In genomic region chr22:37169412-37169811, GRCh38 we compare ENCODE assay signal across 32 cellular contexts. TPM values are rescaled to one million over a fixed set of nuclear protein-coding genes. Genes with fewer than 3 reads are reported as not detected.
A peak's percentile ranks its signal among the peaks of the same experiment; 100 is the strongest.
DNase-seq lines count a peak whose midpoint lies in the region; ATAC-seq, FAIRE-seq and TF ChIP-seq lines count a peak whose summit lies in the region.
"Had no signal": no experiment of that assay in that cellular context is flagged by ENCODE, and none has a peak within 500 bp of the region (broad histone marks: within the 10 kb centered on the region; RNA-seq: fewer than 3 reads in every experiment).

No MANE protein-coding gene starts in this region.

- no peaks in the 10 kb centered on the region for H4K20me1 ChIP-seq in HepG2 (ENCODE audit: insufficient read depth, low read length)

- no peak overlapping the region for H2AFZ ChIP-seq in HepG2 (ENCODE audit: low read length)

- no peak overlapping the region for H3K4me3 Mint-ChIP-seq in activated CD4-positive, alpha-beta T cell treated with anti-CD3 and anti-CD28 coated beads for 36 hours
- H3K4me3 Mint-ChIP-seq in immature natural killer cell, result peak overlapping the region in 4 of 5 donors; percentile 88 to 97 (median 90)
- H3K4me3 Mint-ChIP-seq: B cell had no signal

- H3K4me3 ChIP-seq in right lobe of liver (no peak overlapping the region), HepG2 (replicated peaks in 1 of 3; ENCODE audit: insufficient read depth in 1 of 3, low read depth in 2 of 3, low read length in 3 of 3) (no peak overlapping the region), aorta (ENCODE audit: low read length in 2 of 2) (no peak overlapping the region), gastrocnemius medialis (no peak overlapping the region)
- H3K4me3 ChIP-seq: ascending aorta, Peyer's patch, stomach, upper lobe of left lung had no signal

- H3K36me3 ChIP-seq in right lobe of liver (no peaks in the 10 kb centered on the region), HepG2 (replicated peaks in 1 of 2; ENCODE audit: control insufficient read depth in 1 of 2, insufficient read depth in 2 of 2, low read length in 2 of 2) (no peaks in the 10 kb centered on the region), aorta (ENCODE audit: control insufficient read depth in 1 of 2, insufficient read depth in 2 of 2, low read length in 1 of 2) (no peaks in the 10 kb centered on the region), gastrocnemius medialis (no peaks in the 10 kb centered on the region)
- H3K36me3 ChIP-seq: ascending aorta, Peyer's patch, stomach, upper lobe of left lung had no signal

- no peak for TF ChIP-seq EP300 in HepG2 (IDR thresholded peaks at IDR 0.05; ENCODE audit: low read depth in 2 of 2, low read length in 2 of 2)
- no peak for TF ChIP-seq EP300 in HepG2 (CRISPR knock-in tag; IDR thresholded peaks at IDR 0.05; ENCODE audit: borderline replicate concordance)

- WGBS in right lobe of liver (ENCODE audit: insufficient coverage, low coverage, low lambda C conversion rate, missing lambda C conversion rate), result 80% methylated on average over 6 of the region's 8 CpGs
- 60% methylated on average over 8 of the region's 8 CpGs for WGBS in HepG2 (ENCODE audit: low lambda C conversion rate)
- WGBS in aorta, 2 donors, result 90 to 93% methylated on average over 8 of the region's 8 CpGs

- TF ChIP-seq POLR2A in right lobe of liver (IDR thresholded peaks at IDR 0.05) (no peak), HepG2 (IDR thresholded peaks at IDR 0.05; ENCODE audit: insufficient read depth in 1 of 2, low read depth in 2 of 2, low read length in 2 of 2) (no peak), gastrocnemius medialis (IDR thresholded peaks at IDR 0.05) (no peak)

- no peak overlapping the region for H3K9ac ChIP-seq in HepG2 (ENCODE audit: insufficient read depth, low read depth, low read length)

- H3K27ac ChIP-seq in right lobe of liver, result no peak overlapping the region
- H3K27ac ChIP-seq in HepG2 (ENCODE audit: extremely low read length, insufficient read depth, low read length), result no peak overlapping the region
- H3K27ac ChIP-seq in aorta (ENCODE audit: low read depth in 1 of 2, low read length in 2 of 2), result no peak overlapping the region
- H3K27ac ChIP-seq in gastrocnemius medialis, result no peak overlapping the region
- H3K27ac ChIP-seq: ascending aorta, Peyer's patch, upper lobe of left lung, VCaP had no signal

- no peak for TF ChIP-seq CTCF in right lobe of liver (IDR thresholded peaks at IDR 0.05)
- no peak for TF ChIP-seq CTCF in HepG2 (CRISPR knock-in tag; IDR thresholded peaks at IDR 0.05)
- TF ChIP-seq CTCF in gastrocnemius medialis (IDR thresholded peaks at IDR 0.05 in 4 of 5, conservative IDR thresholded peaks at IDR 0.05 in 1 of 5), result no peak

- H3K9me3 ChIP-seq in right lobe of liver, result no peaks in the 10 kb centered on the region
- H3K9me3 ChIP-seq in HepG2 (ENCODE audit: low read length), result no peaks in the 10 kb centered on the region
- H3K9me3 ChIP-seq in aorta (ENCODE audit: control insufficient read depth, low read length), result no peaks in the 10 kb centered on the region
- no peaks in the 10 kb centered on the region for H3K9me3 ChIP-seq in gastrocnemius medialis
- H3K9me3 ChIP-seq: ascending aorta, Peyer's patch, stomach, upper lobe of left lung had no signal

- intact Hi-C loops in activated CD4-positive, alpha-beta T cell treated with anti-CD3 and anti-CD28 coated beads for 36 hours (cut with DNase I, micrococcal nuclease), result no loop called here
- intact Hi-C loops in right lobe of liver (cut with DNase I) (no loop called here), HepG2 (cut with micrococcal nuclease; ENCODE audit: unreplicated experiment) (no loop called here), aorta (cut with DNase I) (no loop called here), gastrocnemius medialis (cut with DNase I; ENCODE audit: low total_unique reads) (no loop called here)

- no peak overlapping the region for H3K27ac Mint-ChIP-seq in activated CD4-positive, alpha-beta T cell treated with anti-CD3 and anti-CD28 coated beads for 36 hours
- H3K27ac Mint-ChIP-seq in immature natural killer cell, result peak overlapping the region; percentile 82 to 99 (median 95)
- H3K27ac Mint-ChIP-seq: B cell had no signal

- H3K4me1 ChIP-seq in right lobe of liver (peaks cover 0 to 17% (median 8%) of the 10 kb centered on the region in 4 donors), HepG2 (ENCODE audit: insufficient read depth, low read length) (peaks cover 29% of the 10 kb centered on the region), aorta (ENCODE audit: control insufficient read depth in 1 of 2, insufficient read depth in 2 of 2, low read length in 2 of 2) (no peaks in the 10 kb centered on the region), gastrocnemius medialis (peaks cover 4 to 8% of the 10 kb centered on the region in 2 donors)

- no peak overlapping the region for H3K4me2 ChIP-seq in HepG2 (ENCODE audit: low read depth, low read length)

- no peaks in the 10 kb centered on the region for H3K27me3 Mint-ChIP-seq in activated CD4-positive, alpha-beta T cell treated with anti-CD3 and anti-CD28 coated beads for 36 hours
- peaks cover 6 to 13% (median 8%) of the 10 kb centered on the region in 3 donors for H3K27me3 Mint-ChIP-seq in immature natural killer cell (ENCODE audit: low read depth in 3 of 3)

- POLR2A ChIA-PET in activated CD4-positive, alpha-beta T cell treated with anti-CD3 and anti-CD28 coated beads for 36 hours (lab: Charles Lee), result no interaction called here
- POLR2A ChIA-PET in HepG2 (lab: Yijun Ruan, JAX), result no interaction called here

- BruUV-seq in HepG2 (replicated peaks; lab: Mats Ljungman, UMichigan), result no TSS peak

- peak; percentile 2 for DNase-seq in activated CD4-positive, alpha-beta T cell treated with anti-CD3 and anti-CD28 coated beads for 36 hours
- no peak for DNase-seq in activated CD4-positive, alpha-beta T cell treated with anti-CD3 and anti-CD28 coated beads for 48 hours
- peak in 2 of 3 donors; percentile 15 to 36 for DNase-seq in right lobe of liver
- no peak for DNase-seq in HepG2 (ENCODE audit: low spot score)
- no peak for DNase-seq in immature natural killer cell
- DNase-seq in aorta, result peak; percentile 22 to 46
- DNase-seq in gastrocnemius medialis, result no peak
- DNase-seq: activated gamma-delta T cell treated with Interleukin-2 at 50 U/mL for 16 hours; erythroblast; foreskin fibroblast; KG1; mammary epithelial cell; NCI-H146; NCI-H2171; NCI-H524 treated with DMSO at 0.1 percent for 48 hours; occipital lobe; retina; stimulated activated CD4-positive, alpha-beta T cell treated with anti-CD3 and anti-CD28 coated beads, Interleukin-4, amount 100 ng/mL, for 4 hours; stomach; T-helper 2 cell had no signal

- H3K36me3 Mint-ChIP-seq in activated CD4-positive, alpha-beta T cell treated with anti-CD3 and anti-CD28 coated beads for 36 hours (ENCODE audit: low read depth), result no peaks in the 10 kb centered on the region
- H3K36me3 Mint-ChIP-seq in immature natural killer cell, result peaks cover 5 to 14% (median 6%) of the 10 kb centered on the region in 3 donors

- no peaks in the 10 kb centered on the region for H3K9me3 Mint-ChIP-seq in activated CD4-positive, alpha-beta T cell treated with anti-CD3 and anti-CD28 coated beads for 36 hours (ENCODE audit: low read depth)
- H3K9me3 Mint-ChIP-seq in immature natural killer cell, result peaks cover 0 to 3% (median 0%) of the 10 kb centered on the region in 6 donors

- no peaks in the 10 kb centered on the region for H3K27me3 ChIP-seq in right lobe of liver
- peaks cover 1 to 20% of the 10 kb centered on the region in 2 experiments; a peak in 2 of 5 replicates for H3K27me3 ChIP-seq in HepG2 (ENCODE audit: control insufficient read depth in 1 of 2, insufficient read depth in 2 of 2, low read length in 2 of 2)
- H3K27me3 ChIP-seq in aorta (ENCODE audit: control insufficient read depth in 1 of 2, insufficient read depth in 2 of 2, low read length in 1 of 2), result no peaks in the 10 kb centered on the region
- peaks cover 0 to 7% (median 0%) of the 10 kb centered on the region in 3 donors for H3K27me3 ChIP-seq in gastrocnemius medialis
- H3K27me3 ChIP-seq: ascending aorta, Peyer's patch, stomach, upper lobe of left lung had no signal

- ATAC-seq in activated CD4-positive, alpha-beta T cell treated with anti-CD3 and anti-CD28 coated beads for 36 hours, result no peak
- ATAC-seq in right lobe of liver (no peak), HepG2 (no peak), aorta (ENCODE audit: low FRiP score) (no peak), HG03457 (IDR thresholded peaks at IDR 0.05; ENCODE audit: unreplicated experiment) (no peak), gastrocnemius medialis (no peak)

- in situ Hi-C loops in HepG2 (cut with HindIII; ENCODE audit: extremely low pct_ligation_motif_present, low pct_unique_long_range_greater_than_20kb) (no loop called here), gastrocnemius medialis (cut with MboI; ENCODE audit: low sequenced_read_pairs in 4 of 4) (no loop called here)

- no peak for FAIRE-seq in HepG2 (lab: Jason Lieb, UNC)
- FAIRE-seq: keratinocyte had no signal

- CTCF ChIA-PET in activated CD4-positive, alpha-beta T cell treated with anti-CD3 and anti-CD28 coated beads for 36 hours (lab: Charles Lee), result interaction anchor here (1.0 to 1.5 kb wide), 2 partner anchors 28 to 30 kb away, joined by 3 read pairs; no protein-coding TSS in a partner anchor
- CTCF ChIA-PET in HepG2 (lab: Yijun Ruan, JAX; ENCODE audit: low intra/inter-chr PET ratio, low total read pairs), result no interaction called here

- H3K79me2 ChIP-seq in HepG2 (ENCODE audit: insufficient read depth, low read length), result no peaks in the 10 kb centered on the region

- peaks cover 44% of the 10 kb centered on the region for H3K4me1 Mint-ChIP-seq in activated CD4-positive, alpha-beta T cell treated with anti-CD3 and anti-CD28 coated beads for 36 hours
- H3K4me1 Mint-ChIP-seq in immature natural killer cell, result peaks cover 72 to 74% of the 10 kb centered on the region in 2 donors

- no peak for TF ChIP-seq RAD21 in HepG2 (CRISPR knock-in tag; IDR thresholded peaks at IDR 0.05)

RNA-seq across cellular contexts. Expression of gene C1QTNF6, which starts 18.6 kb away (rescaled TPM):
- total RNA-seq in activated CD4-positive, alpha-beta T cell treated with anti-CD3 and anti-CD28 coated beads for 36 hours, result 1 to 10 TPM; 8.4 to 8.7 TPM
- total RNA-seq in right lobe of liver (10 to 100 TPM in 2 of 6 experiments, 1 to 10 TPM in 4; 3.3 to 12.6 (median 6.3) TPM), HepG2 (2016; rRNA removed; fragmentation: Illumina TruSeq; extraction: Trizol) (1.5 and 2.7 TPM in 2 replicates), aorta (1 to 10 TPM; 2.4 to 7.0 TPM), gastrocnemius medialis (under 1 TPM; 0.46 to 1.00 (median 0.84) TPM)
- total RNA-seq in HepG2 (2016; cell fraction: cytosol; rRNA removed; fragmentation: Illumina TruSeq; extraction: Trizol; ENCODE audit: low read depth), result 0.40 and 0.97 TPM in 2 replicates
- total RNA-seq in HepG2 (2016; cell fraction: insoluble cytoplasmic fraction; rRNA removed; fragmentation: Illumina TruSeq; extraction: Trizol), result 1.1 and 2.5 TPM in 2 replicates
- total RNA-seq in HepG2 (2016; cell fraction: membrane; rRNA removed; fragmentation: Illumina TruSeq; extraction: Trizol), result 1.7 and 1.8 TPM in 2 replicates
- 4.5 and 5.3 TPM in 2 replicates for total RNA-seq in HepG2 (2016; cell fraction: nucleus; rRNA removed; fragmentation: Illumina TruSeq; extraction: Trizol)
- polyA plus RNA-seq in HepG2 (2011; rRNA removed) (6.9 and 10.7 TPM in 2 replicates), immature natural killer cell (1 to 10 TPM in 2 of 3 donors, not detected in 1; 1.5 to 1.8 TPM), aorta (10 to 100 TPM in 1 of 2 donors, 1 to 10 TPM in 1; 3.1 to 11.9 TPM)
- polyA plus RNA-seq in HepG2 (2011; cell fraction: cytosol; rRNA removed), result 3.0 and 4.1 TPM in 2 replicates
- polyA plus RNA-seq in HepG2 (2011; cell fraction: nucleus; rRNA removed), result 39.8 and 43.2 TPM in 2 replicates
- polyA plus RNA-seq in HepG2 (2012), result 4.1 and 5.1 TPM in 2 replicates
- polyA plus RNA-seq in HepG2 (2016; cell fraction: cytosol; fragmentation: Illumina TruSeq; extraction: Trizol; ENCODE audit: low read depth), result 0.60 and 1.2 TPM in 2 replicates
- 1.7 and 1.9 TPM in 2 replicates for polyA plus RNA-seq in HepG2 (2016; cell fraction: insoluble cytoplasmic fraction; fragmentation: Illumina TruSeq; extraction: Trizol; ENCODE audit: low read depth)
- 1.6 and 1.8 TPM in 2 replicates for polyA plus RNA-seq in HepG2 (2016; cell fraction: membrane; fragmentation: Illumina TruSeq; extraction: Trizol; ENCODE audit: low read depth)
- 8.4 and 10.3 TPM in 2 replicates for polyA plus RNA-seq in HepG2 (2016; cell fraction: nucleus; fragmentation: Illumina TruSeq; extraction: Trizol; ENCODE audit: insufficient read depth, low read depth)
- 8.3 and 36.4 TPM in 2 replicates for polyA minus RNA-seq in HepG2 (2011; rRNA and poly(A)+ RNA removed; ENCODE audit: low replicate concordance)
- polyA minus RNA-seq in HepG2 (2011; cell fraction: cytosol; rRNA and poly(A)+ RNA removed), result 2.5 and 4.0 TPM in 2 replicates
- 18.0 and 21.3 TPM in 2 replicates for polyA minus RNA-seq in HepG2 (2011; cell fraction: nucleus; rRNA and poly(A)+ RNA removed)

RNA-seq across cellular contexts. Expression of gene IL2RB, which starts 19.7 kb away (rescaled TPM):
- 100 to 1,000 TPM; 204 to 231 TPM for total RNA-seq in activated CD4-positive, alpha-beta T cell treated with anti-CD3 and anti-CD28 coated beads for 36 hours
- 1 to 10 TPM; 1.2 to 8.6 (median 2.0) TPM for total RNA-seq in right lobe of liver
- total RNA-seq in HepG2 (2016; rRNA removed; fragmentation: Illumina TruSeq; extraction: Trizol), result not detected in 2 replicates
- not detected in 2 replicates for total RNA-seq in HepG2 (2016; cell fraction: cytosol; rRNA removed; fragmentation: Illumina TruSeq; extraction: Trizol; ENCODE audit: low read depth)
- not detected in 2 replicates for total RNA-seq in HepG2 (2016; cell fraction: insoluble cytoplasmic fraction; rRNA removed; fragmentation: Illumina TruSeq; extraction: Trizol)
- not detected in 2 replicates for total RNA-seq in HepG2 (2016; cell fraction: membrane; rRNA removed; fragmentation: Illumina TruSeq; extraction: Trizol)
- total RNA-seq in HepG2 (2016; cell fraction: nucleus; rRNA removed; fragmentation: Illumina TruSeq; extraction: Trizol), result not detected in 2 replicates
- polyA plus RNA-seq in HepG2 (2011; rRNA removed), result 0.05 TPM in 1 of 2 replicates, not detected in the other
- 0.10 TPM in 1 of 2 replicates, not detected in the other for polyA plus RNA-seq in HepG2 (2011; cell fraction: cytosol; rRNA removed)
- polyA plus RNA-seq in HepG2 (2011; cell fraction: nucleus; rRNA removed), result 0.09 TPM in 1 of 2 replicates, not detected in the other
- polyA plus RNA-seq in HepG2 (2012), result 0.03 TPM in 1 of 2 replicates, not detected in the other
- not detected in 2 replicates for polyA plus RNA-seq in HepG2 (2016; cell fraction: cytosol; fragmentation: Illumina TruSeq; extraction: Trizol; ENCODE audit: low read depth)
- polyA plus RNA-seq in HepG2 (2016; cell fraction: insoluble cytoplasmic fraction; fragmentation: Illumina TruSeq; extraction: Trizol; ENCODE audit: low read depth), result not detected in 2 replicates
- polyA plus RNA-seq in HepG2 (2016; cell fraction: membrane; fragmentation: Illumina TruSeq; extraction: Trizol; ENCODE audit: low read depth), result not detected in 2 replicates
- polyA plus RNA-seq in HepG2 (2016; cell fraction: nucleus; fragmentation: Illumina TruSeq; extraction: Trizol; ENCODE audit: insufficient read depth, low read depth), result not detected in 2 replicates
- polyA minus RNA-seq in HepG2 (2011; rRNA and poly(A)+ RNA removed; ENCODE audit: low replicate concordance), result 0.06 TPM in 1 of 2 replicates, not detected in the other
- polyA minus RNA-seq in HepG2 (2011; cell fraction: cytosol; rRNA and poly(A)+ RNA removed), result not detected in 2 replicates
- polyA minus RNA-seq in HepG2 (2011; cell fraction: nucleus; rRNA and poly(A)+ RNA removed), result not detected in 2 replicates
- 1,000 to 10,000 TPM in 1 of 3 donors, 100 to 1,000 TPM in 2; 863 to 2,762 (median 893) TPM for polyA plus RNA-seq in immature natural killer cell
- 1 to 10 TPM; 2.0 to 4.5 TPM for total RNA-seq in aorta
- polyA plus RNA-seq in aorta, result 1 to 10 TPM in 1 of 2 donors, under 1 TPM in 1; 0.23 to 1.3 TPM
- 1 to 10 TPM in 1 of 4 donors, under 1 TPM in 3; 0.10 to 7.9 (median 0.27) TPM for total RNA-seq in gastrocnemius medialis
- total RNA-seq: A172, Daoy, HT-29, myocyte, occipital lobe, SK-MEL-5 had no signal

RNA-seq across cellular contexts. Expression of gene SSTR3, which starts 42.9 kb away (rescaled TPM):
- 10 to 100 TPM; 14.8 to 15.6 TPM for total RNA-seq in activated CD4-positive, alpha-beta T cell treated with anti-CD3 and anti-CD28 coated beads for 36 hours
- total RNA-seq in right lobe of liver (not detected), HepG2 (2016; rRNA removed; fragmentation: Illumina TruSeq; extraction: Trizol) (0.39 and 0.64 TPM in 2 replicates), aorta (not detected), gastrocnemius medialis (not detected)
- total RNA-seq in HepG2 (2016; cell fraction: cytosol; rRNA removed; fragmentation: Illumina TruSeq; extraction: Trizol; ENCODE audit: low read depth), result 0.09 and 0.10 TPM in 2 replicates
- 0.39 and 0.49 TPM in 2 replicates for total RNA-seq in HepG2 (2016; cell fraction: insoluble cytoplasmic fraction; rRNA removed; fragmentation: Illumina TruSeq; extraction: Trizol)
- total RNA-seq in HepG2 (2016; cell fraction: membrane; rRNA removed; fragmentation: Illumina TruSeq; extraction: Trizol), result 0.25 and 0.38 TPM in 2 replicates
- 0.60 and 0.65 TPM in 2 replicates for total RNA-seq in HepG2 (2016; cell fraction: nucleus; rRNA removed; fragmentation: Illumina TruSeq; extraction: Trizol)
- polyA plus RNA-seq in HepG2 (2011; rRNA removed) (0.08 and 0.09 TPM in 2 replicates), immature natural killer cell (not detected), aorta (not detected)
- polyA plus RNA-seq in HepG2 (2011; cell fraction: cytosol; rRNA removed), result 0.07 and 0.09 TPM in 2 replicates
- polyA plus RNA-seq in HepG2 (2011; cell fraction: nucleus; rRNA removed), result 0.21 and 0.35 TPM in 2 replicates
- 0.04 and 0.05 TPM in 2 replicates for polyA plus RNA-seq in HepG2 (2012)
- 0.06 and 0.11 TPM in 2 replicates for polyA plus RNA-seq in HepG2 (2016; cell fraction: cytosol; fragmentation: Illumina TruSeq; extraction: Trizol; ENCODE audit: low read depth)
- 0.24 and 0.28 TPM in 2 replicates for polyA plus RNA-seq in HepG2 (2016; cell fraction: insoluble cytoplasmic fraction; fragmentation: Illumina TruSeq; extraction: Trizol; ENCODE audit: low read depth)
- polyA plus RNA-seq in HepG2 (2016; cell fraction: membrane; fragmentation: Illumina TruSeq; extraction: Trizol; ENCODE audit: low read depth), result 0.11 and 0.14 TPM in 2 replicates
- 0.53 and 0.95 TPM in 2 replicates for polyA plus RNA-seq in HepG2 (2016; cell fraction: nucleus; fragmentation: Illumina TruSeq; extraction: Trizol; ENCODE audit: insufficient read depth, low read depth)
- 0.07 and 0.30 TPM in 2 replicates for polyA minus RNA-seq in HepG2 (2011; rRNA and poly(A)+ RNA removed; ENCODE audit: low replicate concordance)
- not detected in 2 replicates for polyA minus RNA-seq in HepG2 (2011; cell fraction: cytosol; rRNA and poly(A)+ RNA removed)
- polyA minus RNA-seq in HepG2 (2011; cell fraction: nucleus; rRNA and poly(A)+ RNA removed), result 0.13 TPM in 1 of 2 replicates, not detected in the other
- total RNA-seq: A172, ascending aorta, Daoy, HT-29, mammary epithelial cell, myocyte, occipital lobe, Peyer's patch, SK-MEL-5 had no signal
- polyA plus RNA-seq: keratinocyte, mammary epithelial cell had no signal

RNA-seq across cellular contexts. Expression of gene TMPRSS6, which starts 59.9 kb away (rescaled TPM):
- 10 to 100 TPM; 17.6 to 20.2 TPM for total RNA-seq in activated CD4-positive, alpha-beta T cell treated with anti-CD3 and anti-CD28 coated beads for 36 hours
- total RNA-seq in right lobe of liver (100 to 1,000 TPM in 1 of 6 experiments, 10 to 100 TPM in 5; 40.7 to 104 (median 60.6) TPM), HepG2 (2016; rRNA removed; fragmentation: Illumina TruSeq; extraction: Trizol) (1.5 and 4.2 TPM in 2 replicates), aorta (not detected), gastrocnemius medialis (under 1 TPM in 2 of 4 donors, not detected in 2; 0.10 to 0.18 TPM)
- total RNA-seq in HepG2 (2016; cell fraction: cytosol; rRNA removed; fragmentation: Illumina TruSeq; extraction: Trizol; ENCODE audit: low read depth), result 1.1 and 1.5 TPM in 2 replicates
- total RNA-seq in HepG2 (2016; cell fraction: insoluble cytoplasmic fraction; rRNA removed; fragmentation: Illumina TruSeq; extraction: Trizol), result 1.5 and 5.2 TPM in 2 replicates
- total RNA-seq in HepG2 (2016; cell fraction: membrane; rRNA removed; fragmentation: Illumina TruSeq; extraction: Trizol), result 1.7 and 2.7 TPM in 2 replicates
- total RNA-seq in HepG2 (2016; cell fraction: nucleus; rRNA removed; fragmentation: Illumina TruSeq; extraction: Trizol), result 5.1 and 6.1 TPM in 2 replicates
- polyA plus RNA-seq in HepG2 (2011; rRNA removed) (4.8 and 8.5 TPM in 2 replicates), immature natural killer cell (under 1 TPM in 2 of 3 donors, not detected in 1; 0.28 to 0.52 TPM), aorta (not detected)
- 5.4 and 5.9 TPM in 2 replicates for polyA plus RNA-seq in HepG2 (2011; cell fraction: cytosol; rRNA removed)
- polyA plus RNA-seq in HepG2 (2011; cell fraction: nucleus; rRNA removed), result 16.8 and 19.4 TPM in 2 replicates
- polyA plus RNA-seq in HepG2 (2012), result 4.2 and 6.4 TPM in 2 replicates
- 1.7 TPM in 2 replicates for polyA plus RNA-seq in HepG2 (2016; cell fraction: cytosol; fragmentation: Illumina TruSeq; extraction: Trizol; ENCODE audit: low read depth)
- 2.3 and 2.6 TPM in 2 replicates for polyA plus RNA-seq in HepG2 (2016; cell fraction: insoluble cytoplasmic fraction; fragmentation: Illumina TruSeq; extraction: Trizol; ENCODE audit: low read depth)
- polyA plus RNA-seq in HepG2 (2016; cell fraction: membrane; fragmentation: Illumina TruSeq; extraction: Trizol; ENCODE audit: low read depth), result 2.4 and 3.1 TPM in 2 replicates
- 10.0 and 11.5 TPM in 2 replicates for polyA plus RNA-seq in HepG2 (2016; cell fraction: nucleus; fragmentation: Illumina TruSeq; extraction: Trizol; ENCODE audit: insufficient read depth, low read depth)
- polyA minus RNA-seq in HepG2 (2011; rRNA and poly(A)+ RNA removed; ENCODE audit: low replicate concordance), result 6.6 TPM in 1 of 2 replicates, not detected in the other
- polyA minus RNA-seq in HepG2 (2011; cell fraction: cytosol; rRNA and poly(A)+ RNA removed), result 1.1 and 1.9 TPM in 2 replicates
- polyA minus RNA-seq in HepG2 (2011; cell fraction: nucleus; rRNA and poly(A)+ RNA removed), result 4.0 and 5.2 TPM in 2 replicates
- total RNA-seq: A172, ascending aorta, B cell, Daoy, HT-29, mammary epithelial cell, myocyte, occipital lobe, SK-MEL-5 had no signal
- polyA plus RNA-seq: keratinocyte, mammary epithelial cell had no signal

Comparison
In these comparisons a context has a peak if more than half of its experiments do, and no peak if none do; other contexts are left out.
1. DNase-seq: peak in activated CD4-positive, alpha-beta T cell treated with anti-CD3 and anti-CD28 coated beads for 36 hours (single experiment), right lobe of liver (2 of 3) and aorta (2 of 2); none in activated CD4-positive, alpha-beta T cell treated with anti-CD3 and anti-CD28 coated beads for 48 hours (single experiment), HepG2 (single experiment), immature natural killer cell (0 of 3) and gastrocnemius medialis (0 of 2).
2. RNA of gene IL2RB, which starts 19.7 kb away (total RNA-seq): 204 to 231 TPM in activated CD4-positive, alpha-beta T cell treated with anti-CD3 and anti-CD28 coated beads for 36 hours; 2.0 to 4.5 TPM in aorta, 1.2 to 8.6 TPM in right lobe of liver, 0.10 to 7.9 TPM in gastrocnemius medialis and not detected in HepG2; every median in the first group is over 10 times any median in the second.